ENCODE assay signal across 20 cellular contexts in the genomic region with DNA sequence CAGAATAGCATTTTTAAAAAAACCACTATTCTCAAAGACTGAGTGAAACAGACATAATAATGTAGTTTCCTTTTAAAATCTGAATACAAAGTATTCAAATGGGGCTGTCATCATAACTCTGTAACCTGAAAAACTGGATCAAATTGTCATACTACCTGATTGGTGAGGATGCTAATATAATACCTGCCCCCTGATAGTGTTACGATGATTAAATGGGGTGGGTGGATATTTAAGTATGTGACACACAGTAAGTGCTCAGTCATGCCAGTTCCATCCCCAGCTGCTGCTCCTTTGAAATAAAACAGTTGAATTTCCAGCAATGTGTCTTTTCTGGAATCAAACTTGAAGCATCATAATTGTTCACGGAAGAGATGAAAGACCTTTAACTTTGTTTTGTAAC. TPM values are rescaled to one million over a fixed set of nuclear protein-coding genes. Genes with fewer than 3 reads are reported as not detected.
A peak's percentile ranks its signal among the peaks of the same experiment; 100 is the strongest.
DNase-seq lines count a peak whose midpoint lies in the region; ATAC-seq and TF ChIP-seq lines count a peak whose summit lies in the region.
"Had no signal": no experiment of that assay in that cellular context is flagged by ENCODE, and none has a peak within 500 bp of the region (broad histone marks: within the 10 kb centered on the region; RNA-seq: fewer than 3 reads in every experiment).

No MANE protein-coding gene starts in this region.

- TF ChIP-seq CTCF in HCT116 (IDR thresholded peaks at IDR 0.05 in 2 of 3, conservative IDR thresholded peaks at IDR 0.05 in 1 of 3; ENCODE audit: borderline replicate concordance in 1 of 3, insufficient read depth in 1 of 3, low read depth in 2 of 3, low read length in 2 of 3) (no peak), RWPE2 (IDR thresholded peaks at IDR 0.05; ENCODE audit: poor library complexity, severe bottlenecking) (no peak), foreskin fibroblast (IDR thresholded peaks at IDR 0.05; ENCODE audit: low read depth, low read length) (no peak), left lung (IDR thresholded peaks at IDR 0.05) (no peak)

- TF ChIP-seq RAD21 in HCT116 (IDR thresholded peaks at IDR 0.05; ENCODE audit: low read depth): no peak

- CTCF ChIA-PET in HCT116 (lab: Charles Lee): no interaction called here

- H3K4me3 Mint-ChIP-seq in activated T-cell treated with anti-CD3 and anti-CD28 coated beads, Interleukin-2, amount 50 U/mL, for 4 hours: no peak overlapping the region
- H3K4me3 Mint-ChIP-seq: B cell; CD4-positive, alpha-beta T cell had no signal

- no peaks in the 10 kb centered on the region for H3K9me2 ChIP-seq in HCT116 (ENCODE audit: insufficient read depth)

- no peaks in the 10 kb centered on the region for H3K36me3 Mint-ChIP-seq in activated T-cell treated with anti-CD3 and anti-CD28 coated beads, Interleukin-2, amount 50 U/mL, for 4 hours (ENCODE audit: insufficient read depth)

- no peaks in the 10 kb centered on the region for H3K27me3 Mint-ChIP-seq in activated T-cell treated with anti-CD3 and anti-CD28 coated beads, Interleukin-2, amount 50 U/mL, for 4 hours (ENCODE audit: low read depth)

- H4K20me1 ChIP-seq in HCT116 (ENCODE audit: insufficient read depth): no peaks in the 10 kb centered on the region

- H3K27ac ChIP-seq in HCT116 (ENCODE audit: low read depth, low read length) (no peak overlapping the region), RWPE2 (ENCODE audit: poor library complexity, severe bottlenecking) (peak overlapping the region; percentile 90), left lung (no peak overlapping the region)

- no peak for TF ChIP-seq POLR2A in HCT116 (IDR thresholded peaks at IDR 0.05; ENCODE audit: borderline replicate concordance, extremely low read depth, insufficient read depth, insufficient read length)

- no TSS peak for BruUV-seq in HCT116 (replicated peaks; lab: Mats Ljungman, UMichigan)

- H3K4me3 ChIP-seq in HCT116 (replicated peaks in 1 of 2; ENCODE audit: low read depth in 1 of 2, low read length in 2 of 2) (no peak overlapping the region), RWPE2 (ENCODE audit: severe bottlenecking) (no peak overlapping the region), foreskin fibroblast (ENCODE audit: low read depth in 1 of 2, low read length in 2 of 2) (no peak overlapping the region), left lung (no peak overlapping the region)
- H3K4me3 ChIP-seq: SJSA1 had no signal

- RAD21 ChIA-PET in HCT116 (lab: Charles Lee; ENCODE audit: low non-redundant PET in 1 of 2, low total read pairs in 2 of 2, uncharacterized antibody in 2 of 2, unreplicated experiment in 2 of 2): no interaction called here

- DNase-seq in HCT116 (ENCODE audit: low read depth, low spot score): no peak
- no peak for DNase-seq in RWPE2 (ENCODE audit: low spot score)
- peak; percentile 80 for DNase-seq in putamen (ENCODE audit: low spot score)
- DNase-seq in HPDE6-E6E7 (ENCODE audit: extremely low spot score): no peak
- DNase-seq in foreskin fibroblast: no peak
- DNase-seq in activated T-cell treated with anti-CD3 and anti-CD28 coated beads, Interleukin-2, amount 50 U/mL, for 4 hours: no peak
- no peak for DNase-seq in left lung
- DNase-seq: Calu3; CD4-positive, alpha-beta T cell; DND-41; GOT3; Karpas-422; NCI-H1930; NCI-H2171; NCI-H82; RPMI8226 had no signal

- peak overlapping the region; percentile 63 for H2AFZ ChIP-seq in HCT116 (ENCODE audit: low read depth, low read length, poor library complexity, severe bottlenecking)

- H3K36me3 ChIP-seq in HCT116 (ENCODE audit: control insufficient read depth in 1 of 2, insufficient read depth in 2 of 2, low read length in 2 of 2) (no peaks in the 10 kb centered on the region), RWPE2 (ENCODE audit: low read depth) (no peaks in the 10 kb centered on the region), left lung (no peaks in the 10 kb centered on the region)
- H3K36me3 ChIP-seq: SJSA1 had no signal

- 0 out of 2 replicates have a peak overlapping the region, but pooled peaks have one; percentile 8 for H3K4me2 ChIP-seq in HCT116 (ENCODE audit: low read length)

- intact Hi-C loops in HCT116 (cut with micrococcal nuclease): no loop called here
- intact Hi-C loops in left lung (cut with DNase I): no loop called here

- no peaks in the 10 kb centered on the region for H3K79me2 ChIP-seq in HCT116 (ENCODE audit: insufficient read depth, low read length)

- H3K4me1 Mint-ChIP-seq in activated T-cell treated with anti-CD3 and anti-CD28 coated beads, Interleukin-2, amount 50 U/mL, for 4 hours (ENCODE audit: low read depth): no peaks in the 10 kb centered on the region
- H3K4me1 Mint-ChIP-seq: B cell had no signal

- H3K4me1 ChIP-seq in HCT116 (ENCODE audit: control insufficient read depth in 1 of 2, insufficient read depth in 2 of 2, low read length in 2 of 2): peaks cover 12 to 26% of the 10 kb centered on the region in 2 experiments
- peaks cover 42% of the 10 kb centered on the region for H3K4me1 ChIP-seq in RWPE2 (ENCODE audit: insufficient read depth, poor library complexity, severe bottlenecking)
- no peaks in the 10 kb centered on the region for H3K4me1 ChIP-seq in left lung

- H3K27me3 ChIP-seq in HCT116 (ENCODE audit: insufficient read depth, low read length): no peaks in the 10 kb centered on the region
- no peaks in the 10 kb centered on the region for H3K27me3 ChIP-seq in RWPE2 (ENCODE audit: insufficient read depth, poor library complexity, severe bottlenecking)
- H3K27me3 ChIP-seq in left lung: no peaks in the 10 kb centered on the region
- H3K27me3 ChIP-seq: SJSA1 had no signal

- POLR2A ChIA-PET in HCT116 (lab: Charles Lee): no interaction called here

- H3K9me3 Mint-ChIP-seq in activated T-cell treated with anti-CD3 and anti-CD28 coated beads, Interleukin-2, amount 50 U/mL, for 4 hours: no peaks in the 10 kb centered on the region
- H3K9me3 Mint-ChIP-seq: CD4-positive, alpha-beta T cell had no signal

- no peak overlapping the region for H3K9ac ChIP-seq in HCT116 (ENCODE audit: low read length)

- ATAC-seq in HCT116: no peak
- no peak for ATAC-seq in RWPE2 (ENCODE audit: low read depth)
- ATAC-seq in esophagus mucosa: peak; percentile 84
- ATAC-seq in activated T-cell treated with anti-CD3 and anti-CD28 coated beads, Interleukin-2, amount 50 U/mL, for 4 hours: no peak
- no peak for ATAC-seq in left lung

- H3K9me3 ChIP-seq in HCT116 (ENCODE audit: control insufficient read depth in 1 of 2, insufficient read depth in 1 of 2, low read depth in 1 of 2, low read length in 2 of 2) (no peaks in the 10 kb centered on the region), RWPE2 (ENCODE audit: severe bottlenecking) (no peaks in the 10 kb centered on the region), left lung (no peaks in the 10 kb centered on the region)
- H3K9me3 ChIP-seq: SJSA1 had no signal

TF ChIP-seq in HCT116, 20 proteins besides CTCF, POLR2A, EP300 and RAD21:
- TF ChIP-seq CBX3 (IDR thresholded peaks at IDR 0.05; ENCODE audit: low read depth) (no peak), SP1 (IDR thresholded peaks at IDR 0.05; ENCODE audit: low read depth) (no peak), CEBPB (IDR thresholded peaks at IDR 0.05; ENCODE audit: low read depth) (no peak), EZH2phosphoT487 (IDR thresholded peaks at IDR 0.05; ENCODE audit: borderline replicate concordance) (no peak), ZBTB33 (IDR thresholded peaks at IDR 0.05; ENCODE audit: extremely low read depth, insufficient replicate concordance, low read length) (no peak), YY1 (IDR thresholded peaks at IDR 0.05; ENCODE audit: extremely low read depth, insufficient replicate concordance, low read depth, low read length) (no peak)

RNA-seq across cellular contexts. Expression of gene HTR1B, which starts 8.9 kb away (rescaled TPM):
- 0.74 TPM for total RNA-seq in HCT116 (2021; ENCODE audit: unreplicated experiment)
- 0.14 and 0.16 TPM in 2 replicates for polyA plus RNA-seq in HCT116 (2012)
- total RNA-seq in esophagus mucosa: 0.08 TPM
- total RNA-seq in activated T-cell treated with anti-CD3 and anti-CD28 coated beads, Interleukin-2, amount 50 U/mL, for 4 hours: not detected
- under 1 TPM; 0.38 to 0.65 TPM for total RNA-seq in left lung
- total RNA-seq: A673; B cell; Calu3; CD4-positive, alpha-beta T cell; SJSA1 had no signal
